In the genomic region with DNA sequence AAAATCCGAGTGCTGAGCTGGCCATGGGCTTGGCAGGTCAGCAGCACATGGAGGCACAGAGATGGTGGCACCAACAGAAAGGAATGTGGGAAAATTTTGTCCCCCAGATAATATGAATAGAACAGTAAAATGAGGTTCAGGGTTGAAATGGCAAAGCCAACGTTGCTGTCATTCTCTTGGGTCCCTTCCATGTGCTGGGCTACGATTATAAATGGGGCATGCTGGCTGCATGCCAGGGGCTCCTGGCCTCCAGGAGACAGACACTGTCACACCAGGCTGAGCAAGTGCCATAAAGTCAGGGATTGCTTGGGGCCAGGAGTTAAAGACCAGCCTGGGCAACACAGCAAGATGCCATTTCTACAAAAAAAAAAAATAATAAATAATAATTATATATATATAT, we compare ENCODE assay signal across 2 cellular contexts.
TF ChIP-seq lines count a peak whose summit lies in the region.

No MANE protein-coding gene starts in this region.

TF ChIP-seq in H1, 55 proteins besides CTCF, POLR2A, EP300 and RAD21:
- TF ChIP-seq CBX5 (IDR thresholded peaks at IDR 0.05; ENCODE audit: low read depth, low read length) (no peak), ASH2L (IDR thresholded peaks at IDR 0.05; ENCODE audit: low read length) (no peak)
- TF ChIP-seq, protein P1, sequence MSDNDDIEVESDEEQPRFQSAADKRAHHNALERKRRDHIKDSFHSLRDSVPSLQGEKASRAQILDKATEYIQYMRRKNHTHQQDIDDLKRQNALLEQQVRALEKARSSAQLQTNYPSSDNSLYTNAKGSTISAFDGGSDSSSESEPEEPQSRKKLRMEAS (IDR thresholded peaks at IDR 0.05), result 0 out of 2 replicates have a peak, but pooled peaks have one; percentile 14
- TF ChIP-seq, protein P2, sequence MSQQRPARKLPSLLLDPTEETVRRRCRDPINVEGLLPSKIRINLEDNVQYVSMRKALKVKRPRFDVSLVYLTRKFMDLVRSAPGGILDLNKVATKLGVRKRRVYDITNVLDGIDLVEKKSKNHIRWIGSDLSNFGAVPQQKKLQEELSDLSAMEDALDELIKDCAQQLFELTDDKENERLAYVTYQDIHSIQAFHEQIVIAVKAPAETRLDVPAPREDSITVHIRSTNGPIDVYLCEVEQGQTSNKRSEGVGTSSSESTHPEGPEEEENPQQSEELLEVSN (IDR thresholded peaks at IDR 0.05), result peak; percentile 24; the same call in 1 of the 2 replicates

TF ChIP-seq in WTC11, 78 proteins besides CTCF, POLR2A, EP300 and RAD21:
- TF ChIP-seq FOXJ3 (CRISPR knock-in tag; IDR thresholded peaks at IDR 0.05; ENCODE audit: borderline replicate concordance), result no peak
- no peak for TF ChIP-seq ATF1 (CRISPR knock-in tag; IDR thresholded peaks at IDR 0.05)
- TF ChIP-seq RORB (CRISPR knock-in tag; IDR thresholded peaks at IDR 0.05), result no peak
- no peak for TF ChIP-seq TP53 (CRISPR knock-in tag; IDR thresholded peaks at IDR 0.05)
- TF ChIP-seq, protein P3, sequence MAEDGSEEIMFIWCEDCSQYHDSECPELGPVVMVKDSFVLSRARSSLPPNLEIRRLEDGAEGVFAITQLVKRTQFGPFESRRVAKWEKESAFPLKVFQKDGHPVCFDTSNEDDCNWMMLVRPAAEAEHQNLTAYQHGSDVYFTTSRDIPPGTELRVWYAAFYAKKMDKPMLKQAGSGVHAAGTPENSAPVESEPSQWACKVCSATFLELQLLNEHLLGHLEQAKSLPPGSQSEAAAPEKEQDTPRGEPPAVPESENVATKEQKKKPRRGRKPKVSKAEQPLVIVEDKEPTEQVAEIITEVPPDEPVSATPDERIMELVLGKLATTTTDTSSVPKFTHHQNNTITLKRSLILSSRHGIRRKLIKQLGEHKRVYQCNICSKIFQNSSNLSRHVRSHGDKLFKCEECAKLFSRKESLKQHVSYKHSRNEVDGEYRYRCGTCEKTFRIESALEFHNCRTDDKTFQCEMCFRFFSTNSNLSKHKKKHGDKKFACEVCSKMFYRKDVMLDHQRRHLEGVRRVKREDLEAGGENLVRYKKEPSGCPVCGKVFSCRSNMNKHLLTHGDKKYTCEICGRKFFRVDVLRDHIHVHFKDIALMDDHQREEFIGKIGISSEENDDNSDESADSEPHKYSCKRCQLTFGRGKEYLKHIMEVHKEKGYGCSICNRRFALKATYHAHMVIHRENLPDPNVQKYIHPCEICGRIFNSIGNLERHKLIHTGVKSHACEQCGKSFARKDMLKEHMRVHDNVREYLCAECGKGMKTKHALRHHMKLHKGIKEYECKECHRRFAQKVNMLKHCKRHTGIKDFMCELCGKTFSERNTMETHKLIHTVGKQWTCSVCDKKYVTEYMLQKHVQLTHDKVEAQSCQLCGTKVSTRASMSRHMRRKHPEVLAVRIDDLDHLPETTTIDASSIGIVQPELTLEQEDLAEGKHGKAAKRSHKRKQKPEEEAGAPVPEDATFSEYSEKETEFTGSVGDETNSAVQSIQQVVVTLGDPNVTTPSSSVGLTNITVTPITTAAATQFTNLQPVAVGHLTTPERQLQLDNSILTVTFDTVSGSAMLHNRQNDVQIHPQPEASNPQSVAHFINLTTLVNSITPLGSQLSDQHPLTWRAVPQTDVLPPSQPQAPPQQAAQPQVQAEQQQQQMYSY (CRISPR knock-in tag; IDR thresholded peaks at IDR 0.05), result no peak
- no peak for TF ChIP-seq JUN (CRISPR knock-in tag; IDR thresholded peaks at IDR 0.05)
- no peak for TF ChIP-seq JAZF1 (CRISPR knock-in tag; IDR thresholded peaks at IDR 0.05)
- TF ChIP-seq NR2C2 (CRISPR knock-in tag; IDR thresholded peaks at IDR 0.05), result no peak
- TF ChIP-seq ZNF416 (CRISPR knock-in tag; IDR thresholded peaks at IDR 0.05), result no peak
- TF ChIP-seq, protein P4, sequence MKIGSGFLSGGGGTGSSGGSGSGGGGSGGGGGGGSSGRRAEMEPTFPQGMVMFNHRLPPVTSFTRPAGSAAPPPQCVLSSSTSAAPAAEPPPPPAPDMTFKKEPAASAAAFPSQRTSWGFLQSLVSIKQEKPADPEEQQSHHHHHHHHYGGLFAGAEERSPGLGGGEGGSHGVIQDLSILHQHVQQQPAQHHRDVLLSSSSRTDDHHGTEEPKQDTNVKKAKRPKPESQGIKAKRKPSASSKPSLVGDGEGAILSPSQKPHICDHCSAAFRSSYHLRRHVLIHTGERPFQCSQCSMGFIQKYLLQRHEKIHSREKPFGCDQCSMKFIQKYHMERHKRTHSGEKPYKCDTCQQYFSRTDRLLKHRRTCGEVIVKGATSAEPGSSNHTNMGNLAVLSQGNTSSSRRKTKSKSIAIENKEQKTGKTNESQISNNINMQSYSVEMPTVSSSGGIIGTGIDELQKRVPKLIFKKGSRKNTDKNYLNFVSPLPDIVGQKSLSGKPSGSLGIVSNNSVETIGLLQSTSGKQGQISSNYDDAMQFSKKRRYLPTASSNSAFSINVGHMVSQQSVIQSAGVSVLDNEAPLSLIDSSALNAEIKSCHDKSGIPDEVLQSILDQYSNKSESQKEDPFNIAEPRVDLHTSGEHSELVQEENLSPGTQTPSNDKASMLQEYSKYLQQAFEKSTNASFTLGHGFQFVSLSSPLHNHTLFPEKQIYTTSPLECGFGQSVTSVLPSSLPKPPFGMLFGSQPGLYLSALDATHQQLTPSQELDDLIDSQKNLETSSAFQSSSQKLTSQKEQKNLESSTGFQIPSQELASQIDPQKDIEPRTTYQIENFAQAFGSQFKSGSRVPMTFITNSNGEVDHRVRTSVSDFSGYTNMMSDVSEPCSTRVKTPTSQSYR (CRISPR knock-in tag; IDR thresholded peaks at IDR 0.05), result no peak
